8 cellular contexts compared by ENCODE assay signal in the genomic region with DNA sequence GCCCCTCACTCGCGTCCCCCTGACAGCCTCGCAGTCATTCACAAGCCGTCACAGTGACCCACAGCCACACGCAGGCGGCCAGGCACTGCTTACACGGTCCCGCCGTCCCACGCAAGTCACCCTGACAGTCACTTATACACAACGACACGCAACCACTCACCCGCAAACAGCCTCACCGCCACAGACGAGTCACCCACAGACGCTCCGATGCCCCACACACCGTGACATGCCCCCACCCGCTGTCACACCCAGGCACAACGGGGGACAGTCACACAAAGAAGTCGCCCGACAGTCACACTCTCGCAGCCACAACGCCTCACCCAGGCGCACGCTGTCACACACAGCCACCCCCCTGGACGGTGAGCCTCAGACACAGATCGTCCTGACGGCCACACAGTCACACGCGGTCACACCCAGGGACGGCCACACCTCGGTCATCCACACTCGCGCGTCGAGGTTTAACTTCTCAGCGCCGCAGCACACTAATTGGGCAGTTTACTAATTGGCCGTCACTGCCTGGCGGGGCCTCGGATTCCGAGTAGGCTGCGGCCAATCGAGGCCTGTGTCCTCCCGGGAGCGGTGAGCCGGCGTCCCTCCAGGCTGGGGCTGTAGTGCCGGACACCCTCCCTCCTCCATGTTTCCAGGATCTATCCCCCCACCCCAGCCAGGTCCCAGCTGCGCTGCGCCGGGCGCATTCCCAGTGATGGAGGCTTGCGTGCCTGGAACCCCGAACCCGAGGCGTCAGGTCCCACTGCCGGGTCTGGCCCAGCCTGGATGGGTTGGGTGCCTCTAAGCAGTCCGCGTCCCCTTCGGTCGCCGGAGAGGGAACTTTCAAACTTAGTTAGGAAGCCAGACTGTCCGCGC. TPM values are rescaled to one million over a fixed set of nuclear protein-coding genes. Genes with fewer than 3 reads are reported as not detected.
DNase-seq lines count a peak whose midpoint lies in the region; ATAC-seq and TF ChIP-seq lines count a peak whose summit lies in the region.

No MANE protein-coding gene starts in this region.

- POLR2A ChIA-PET in GM10248 (lab: Yijun Ruan, JAX) = no interaction called here

- DNase-seq in GM10248 (ENCODE audit: extremely low spot score) (peak; percentile 44), MG63 (no peak), left ventricle myocardium superior (no peak), COLO829 (ENCODE audit: low spot score) (no peak), NAMALWA (ENCODE audit: low spot score) (no peak), A172 (ENCODE audit: low spot score) (no peak)
- peak; percentile 46 for DNase-seq in activated gamma-delta T cell treated with anti-CD3 and anti-CD28 coated beads, Interleukin-2, amount 50 U/mL, for 16 hours (ENCODE audit: low read depth)

- H3K27me3 ChIP-seq in MG63 (peaks cover 4% of the 10 kb centered on the region; the same call in 1 of the 2 replicates), skeletal muscle tissue (ENCODE audit: control insufficient read depth in 3 of 3, insufficient read depth in 3 of 3, low read length in 3 of 3) (peaks cover 29 to 41% (median 32%) of the 10 kb centered on the region in 3 donors)

- H3K9me3 ChIP-seq in MG63 (peaks cover 8% of the 10 kb centered on the region), skeletal muscle tissue (ENCODE audit: control insufficient read depth in 3 of 3, low read length in 3 of 3) (peaks cover 0 to 6% (median 6%) of the 10 kb centered on the region in 3 donors)

- H3K4me1 ChIP-seq in skeletal muscle tissue (ENCODE audit: control insufficient read depth in 3 of 3, insufficient read depth in 3 of 3, low read length in 3 of 3) = peaks cover 5 to 12% (median 7%) of the 10 kb centered on the region in 3 donors

- peak; percentile 38 for ATAC-seq in left ventricle myocardium superior

- intact Hi-C loops in left ventricle myocardium superior (cut with micrococcal nuclease) = no loop called here

- H3K9ac ChIP-seq in skeletal muscle tissue (ENCODE audit: low read depth in 1 of 3, low read length in 3 of 3) = no peak overlapping the region

- H3K4me3 ChIP-seq in MG63 (peak overlapping the region; percentile 30), skeletal muscle tissue (ENCODE audit: low read length in 3 of 3) (peak overlapping the region; percentile 45 to 57 (median 54))

- H3K36me3 ChIP-seq in MG63 (no peaks in the 10 kb centered on the region), skeletal muscle tissue (ENCODE audit: control insufficient read depth in 3 of 3, insufficient read depth in 3 of 3, low read length in 3 of 3) (no peaks in the 10 kb centered on the region)

- TF ChIP-seq CTCF in GM10248 (IDR thresholded peaks at IDR 0.05; ENCODE audit: control extremely low read depth, extremely low read depth, low read depth, missing control alignments) = no peak

- CTCF ChIA-PET in GM10248 (lab: Yijun Ruan, JAX) = no interaction called here

- no peak overlapping the region for H3K27ac ChIP-seq in skeletal muscle tissue (ENCODE audit: low read depth, low read length)

RNA-seq across cellular contexts. Expression of gene TOX2, which starts 0.8 kb away (rescaled TPM):
- 0.89 TPM in 1 of 2 replicates, not detected in the other for total RNA-seq in MG63 (2014; rRNA removed; shearing (Covaris generic); ENCODE audit: low replicate concordance)
- total RNA-seq in left ventricle myocardium superior (0.47 TPM), skeletal muscle tissue (not detected)
- total RNA-seq in A172 (2014; rRNA removed; shearing (Covaris generic)) = 1.2 and 3.7 TPM in 2 replicates

Comparison
In these comparisons a context has a peak if more than half of its experiments do, and no peak if none do; other contexts are left out.
1. DNase-seq: peak in GM10248 (single experiment) and activated gamma-delta T cell treated with anti-CD3 and anti-CD28 coated beads, Interleukin-2, amount 50 U/mL, for 16 hours (single experiment); none in MG63 (single experiment), left ventricle myocardium superior (single experiment), COLO829 (single experiment), NAMALWA (single experiment) and A172 (single experiment).